In genomic region chr14:94690896-94691657, GRCh38 we compare ENCODE assay signal across 22 cellular contexts.
"Had no signal": no experiment of that assay in that cellular context is flagged by ENCODE, and none has a peak within 500 bp of the region (broad histone marks: within the 10 kb centered on the region; RNA-seq: fewer than 3 reads in every experiment).

No MANE protein-coding gene starts in this region.

- H3K9me3 ChIP-seq: esophagus squamous epithelium, gastrocnemius medialis, heart right ventricle, left lung had no signal

- H3K36me3 ChIP-seq: esophagus squamous epithelium, gastrocnemius medialis, heart right ventricle, left lung had no signal

- H3K36me3 Mint-ChIP-seq: memory B cell had no signal

- DNase-seq: cerebellar nuclear complex; dorsolateral prefrontal cortex; effector CD4-positive, alpha-beta T cell; effector memory CD4-positive, alpha-beta T cell; erythroblast; esophagus squamous epithelium; foreskin melanocyte; gastrocnemius medialis; glutamatergic neuron; head of caudate nucleus; heart right ventricle; left cardiac atrium; left lung; left ventricle myocardium superior; mammary epithelial cell; mesendoderm; midbrain had no signal

- ATAC-seq: gastrocnemius medialis, left lung, left ventricle myocardium superior had no signal

- H3K4me1 Mint-ChIP-seq: central memory CD8-positive, alpha-beta T cell had no signal

- H3K27ac ChIP-seq: coronary artery, dorsolateral prefrontal cortex, epithelial cell of prostate, esophagus squamous epithelium, gastrocnemius medialis, heart right ventricle, left lung had no signal

- H3K4me3 Mint-ChIP-seq: central memory CD8-positive, alpha-beta T cell; memory B cell had no signal

- H3K9me3 Mint-ChIP-seq: central memory CD8-positive, alpha-beta T cell; memory B cell had no signal

- H3K4me3 ChIP-seq: coronary artery, dorsolateral prefrontal cortex, esophagus squamous epithelium, gastrocnemius medialis, heart right ventricle, left lung, lung had no signal

- H3K27me3 ChIP-seq: gastrocnemius medialis had no signal

- H3K27ac Mint-ChIP-seq: memory B cell had no signal
